ENCODE assay signal across 8 cellular contexts in genomic region chr6:158656986-158657385, GRCh38. TPM values are rescaled to one million over a fixed set of nuclear protein-coding genes. Genes with fewer than 3 reads are reported as not detected.
DNase-seq lines count a peak whose midpoint lies in the region; ATAC-seq, FAIRE-seq and TF ChIP-seq lines count a peak whose summit lies in the region.
"Not testable (repeated sequence)": the region's sequence is repeated elsewhere in the genome, so short reads cannot be mapped to it uniquely, and the experiment has no call there.

No MANE protein-coding gene starts in this region.

- H3K27ac ChIP-seq in SK-N-SH (ENCODE audit: low read depth in 2 of 2, low read length in 1 of 2): peak overlapping the region in 1 of 2 experiments; percentile 92; a peak in 1 of 4 replicates
- not testable (repeated sequence) for H3K27ac ChIP-seq in K562 (ENCODE audit: extremely low read depth, low read depth, low read length); right atrium auricular region; naive thymus-derived CD4-positive, alpha-beta T cell (ENCODE audit: low read depth, low read length); upper lobe of right lung

- peak; percentile 71 for DNase-seq in Calu3
- peak; percentile 70 for DNase-seq in LHCN-M2 (ENCODE audit: low read depth)
- not testable (repeated sequence) for DNase-seq in SK-N-SH; K562 (ENCODE audit: extremely low read depth in 1 of 4, low spot score in 3 of 4); naive thymus-derived CD4-positive, alpha-beta T cell
- peak; percentile 21 for DNase-seq in activated CD8-positive, alpha-beta memory T cell treated with anti-CD3 and anti-CD28 coated beads for 24 hours
- peak; percentile 56 for DNase-seq in right atrium auricular region (ENCODE audit: low spot score)
- DNase-seq in upper lobe of right lung: peak; percentile 66

- H3K27ac Mint-ChIP-seq in Calu3 (ENCODE audit: unreplicated experiment): peak overlapping the region; percentile 30
- peak overlapping the region in 8 of 9 donors; percentile 13 to 100 (median 68) for H3K27ac Mint-ChIP-seq in naive thymus-derived CD4-positive, alpha-beta T cell

- CTCF ChIA-PET in Calu3 (lab: Charles Lee); SK-N-SH (lab: Yijun Ruan, JAX); K562 (lab: Yijun Ruan, JAX; ENCODE audit: low intra/inter-chr PET ratio); naive thymus-derived CD4-positive, alpha-beta T cell (lab: Charles Lee): not testable (repeated sequence)

- in situ Hi-C loops in K562 (cut with MboI): not testable (repeated sequence)

- H3K9me2 ChIP-seq in SK-N-SH: not testable (repeated sequence)

- TF ChIP-seq RAD21 in SK-N-SH (IDR thresholded peaks at IDR 0.05; ENCODE audit: low read length); K562 (CRISPR knock-in tag; conservative IDR thresholded peaks at IDR 0.05 in 1 of 2, IDR thresholded peaks at IDR 0.05 in 1 of 2): not testable (repeated sequence)

- peak; percentile 72 for FAIRE-seq in K562 (lab: Jason Lieb, UNC)

- H3K36me3 Mint-ChIP-seq in Calu3 (ENCODE audit: insufficient read depth, unreplicated experiment): not testable (repeated sequence)
- H3K36me3 Mint-ChIP-seq in naive thymus-derived CD4-positive, alpha-beta T cell: peaks cover 0 to 56% (median 7%) of the 10 kb centered on the region in 5 donors

- not testable (repeated sequence) for H4K20me1 ChIP-seq in SK-N-SH (ENCODE audit: insufficient read depth); K562 (replicated peaks; ENCODE audit: control insufficient read depth, insufficient read depth, low read length)

- not testable (repeated sequence) for H3K27me3 ChIP-seq in SK-N-SH (ENCODE audit: insufficient read depth); right atrium auricular region; naive thymus-derived CD4-positive, alpha-beta T cell (ENCODE audit: control insufficient read depth in 2 of 2, insufficient read depth in 2 of 2, low read length in 2 of 2); upper lobe of right lung
- peaks cover 48 to 66% of the 10 kb centered on the region in 2 experiments for H3K27me3 ChIP-seq in K562 (ENCODE audit: control insufficient read depth in 2 of 2, insufficient read depth in 2 of 2, low read length in 2 of 2)

- H3K4me3 Mint-ChIP-seq in Calu3 (ENCODE audit: low read depth, unreplicated experiment): not testable (repeated sequence)
- peak overlapping the region in 2 of 10 donors; percentile 19 to 40 for H3K4me3 Mint-ChIP-seq in naive thymus-derived CD4-positive, alpha-beta T cell

- H3K4me3 ChIP-seq in SK-N-SH (ENCODE audit: low read depth in 2 of 2, low read length in 1 of 2); K562; right atrium auricular region; naive thymus-derived CD4-positive, alpha-beta T cell (ENCODE audit: low read length); upper lobe of right lung: not testable (repeated sequence)

- peaks cover 31% of the 10 kb centered on the region for H3K4me1 Mint-ChIP-seq in Calu3 (ENCODE audit: low read depth, unreplicated experiment)
- peaks cover 33 to 81% (median 74%) of the 10 kb centered on the region in 7 donors for H3K4me1 Mint-ChIP-seq in naive thymus-derived CD4-positive, alpha-beta T cell

- TF ChIP-seq POLR2A in K562 (conservative IDR thresholded peaks at IDR 0.05): not testable (repeated sequence)

- H3K4me1 ChIP-seq in SK-N-SH (ENCODE audit: control insufficient read depth in 1 of 2, insufficient read depth in 2 of 2, low read depth in 1 of 2, low read length in 1 of 2): peaks cover 16 to 25% of the 10 kb centered on the region in 2 experiments; a peak in 3 of 4 replicates
- not testable (repeated sequence) for H3K4me1 ChIP-seq in K562 (replicated peaks in 1 of 2; ENCODE audit: control insufficient read depth in 2 of 2, insufficient read depth in 2 of 2, low read length in 2 of 2)
- peaks cover 0 to 22% of the 10 kb centered on the region in 2 donors for H3K4me1 ChIP-seq in right atrium auricular region
- peaks cover 33 to 57% of the 10 kb centered on the region in 2 donors for H3K4me1 ChIP-seq in naive thymus-derived CD4-positive, alpha-beta T cell (ENCODE audit: control insufficient read depth in 2 of 2, insufficient read depth in 2 of 2, low read length in 2 of 2)
- H3K4me1 ChIP-seq in upper lobe of right lung: peaks cover 44% of the 10 kb centered on the region

- not testable (repeated sequence) for H3K9me1 ChIP-seq in K562 (ENCODE audit: control insufficient read depth, insufficient read depth, low read length)

- not testable (repeated sequence) for H3K9me3 Mint-ChIP-seq in Calu3 (ENCODE audit: low read depth, unreplicated experiment); naive thymus-derived CD4-positive, alpha-beta T cell

- intact Hi-C loops in Calu3 (cut with micrococcal nuclease; ENCODE audit: unreplicated experiment); K562 (cut with micrococcal nuclease); upper lobe of right lung (cut with DNase I): not testable (repeated sequence)
- intact Hi-C loops in naive thymus-derived CD4-positive, alpha-beta T cell (cut with micrococcal nuclease): loop anchor here in 1 of 2 donors (10.0 kb wide), 1 partner anchor 772 kb away; no protein-coding TSS in a partner anchor

- not testable (repeated sequence) for TF ChIP-seq CTCF in Calu3 (IDR thresholded peaks at IDR 0.05; ENCODE audit: unreplicated experiment); SK-N-SH (IDR thresholded peaks at IDR 0.05); K562 (IDR thresholded peaks at IDR 0.05 in 2 of 3, conservative IDR thresholded peaks at IDR 0.05 in 1 of 3; ENCODE audit: insufficient read depth in 2 of 3, low read depth in 1 of 3, low read length in 3 of 3); right atrium auricular region (IDR thresholded peaks at IDR 0.05); upper lobe of right lung (IDR thresholded peaks at IDR 0.05)

- H3K9me3 ChIP-seq in SK-N-SH; K562 (replicated peaks; ENCODE audit: control insufficient read depth, insufficient read depth, low read depth, low read length); right atrium auricular region; naive thymus-derived CD4-positive, alpha-beta T cell (ENCODE audit: control insufficient read depth in 2 of 3, low read length in 3 of 3); upper lobe of right lung: not testable (repeated sequence)

- peak in 1 of 2 experiments; percentile 40; a peak in 1 of 4 replicates for TF ChIP-seq EP300 in SK-N-SH (IDR thresholded peaks at IDR 0.05; ENCODE audit: borderline replicate concordance in 1 of 2, low read depth in 1 of 2, low read length in 1 of 2)
- TF ChIP-seq EP300 in K562 (IDR thresholded peaks at IDR 0.05; ENCODE audit: low read length): not testable (repeated sequence)

- WGBS in SK-N-SH (ENCODE audit: low lambda C conversion rate): 38% methylated on average over 9 of the region's 9 CpGs
- 0% methylated on average over 8 of the region's 9 CpGs for WGBS in K562 (ENCODE audit: insufficient coverage, low coverage, missing lambda C conversion rate)

- not testable (repeated sequence) for H2AFZ ChIP-seq in SK-N-SH (ENCODE audit: low read depth); K562 (ENCODE audit: low read depth, low read length)

- H3K79me2 ChIP-seq in SK-N-SH (ENCODE audit: insufficient read depth); K562 (ENCODE audit: control insufficient read depth, insufficient read depth, low read length): not testable (repeated sequence)

- H3K36me3 ChIP-seq in SK-N-SH (replicated peaks in 1 of 2; ENCODE audit: control insufficient read depth in 1 of 2, insufficient read depth in 2 of 2, low read length in 1 of 2); K562 (ENCODE audit: control insufficient read depth, insufficient read depth, low read length); right atrium auricular region; naive thymus-derived CD4-positive, alpha-beta T cell (ENCODE audit: control insufficient read depth in 2 of 3, insufficient read depth in 3 of 3, low read length in 3 of 3); upper lobe of right lung: not testable (repeated sequence)

- H3F3A ChIP-seq in SK-N-SH (replicated peaks; ENCODE audit: insufficient read depth): peaks cover 36% of the 10 kb centered on the region

- H3K9ac ChIP-seq in SK-N-SH; K562 (ENCODE audit: insufficient read depth in 1 of 2, low read depth in 2 of 2, low read length in 2 of 2): not testable (repeated sequence)

- not testable (repeated sequence) for ATAC-seq in K562; naive thymus-derived CD4-positive, alpha-beta T cell; upper lobe of right lung

- not testable (repeated sequence) for H3K4me2 ChIP-seq in SK-N-SH; K562 (ENCODE audit: insufficient read depth, low read length)

- not testable (repeated sequence) for BruUV-seq in Calu3 (replicated peaks; lab: Mats Ljungman, UMichigan); K562 (replicated peaks; lab: Mats Ljungman, UMichigan)

- POLR2A ChIA-PET in SK-N-SH (lab: Yijun Ruan, JAX); naive thymus-derived CD4-positive, alpha-beta T cell (lab: Charles Lee): not testable (repeated sequence)
- POLR2A ChIA-PET in K562 (lab: Yijun Ruan, JAX): interaction anchor here (1.7 kb wide), 1 partner anchor 13 kb away, joined by 6 read pairs; the partner anchor contains the start of gene DYNLT1

- H3K27me3 Mint-ChIP-seq in Calu3 (ENCODE audit: unreplicated experiment); naive thymus-derived CD4-positive, alpha-beta T cell: not testable (repeated sequence)

RNA-seq across cellular contexts. Expression of gene SYTL3, which starts 7.1 kb away (rescaled TPM):
- total RNA-seq in Calu3 (2022) (14.2 and 15.0 TPM in 2 replicates), LHCN-M2 (2014; rRNA removed) (9.5 and 13.8 TPM in 2 replicates), K562 (2014; rRNA removed) (0.05 and 0.61 TPM in 2 replicates), K562 (2014; rRNA removed; fragmentation: Illumina TruSeq; extraction: Trizol) (0.16 and 0.25 TPM in 2 replicates), K562 (2015; rRNA removed; fragmentation: Illumina TruSeq; extraction: Trizol) (0.11 and 0.18 TPM in 2 replicates), K562 (2021) (0.11 and 0.35 TPM in 2 replicates), right atrium auricular region (1 to 10 TPM; 4.2 to 5.6 TPM), upper lobe of right lung (8.7 TPM)
- polyA plus RNA-seq in LHCN-M2 (2012): 4.8 TPM
- polyA plus RNA-seq in SK-N-SH (2012; rRNA removed) (2.0 and 2.3 TPM in 2 replicates), K562 (2011; rRNA removed) (0.12 and 0.46 TPM in 2 replicates), K562 (2014; fragmentation: Illumina TruSeq; extraction: Trizol) (0.16 and 0.17 TPM in 2 replicates), K562 (2014; fragmentation: Nextera tagmentation; extraction: Ambion mirVana) (under 1 TPM in 1 of 2 experiments, not detected in 1; 0.06 TPM), K562 (2014; rRNA removed) (0.04 TPM in 2 replicates)
- 1.6 and 1.9 TPM in 2 replicates for polyA plus RNA-seq in SK-N-SH (2012; cell fraction: cytosol; rRNA removed)
- 3.5 and 5.0 TPM in 2 replicates for polyA plus RNA-seq in SK-N-SH (2012; cell fraction: nucleus; rRNA removed)
- 0.62 and 0.69 TPM in 2 replicates for total RNA-seq in K562 (2011; cell fraction: chromatin; rRNA removed; ENCODE audit: low replicate concordance)
- total RNA-seq in K562 (2011; cell fraction: nucleolus; rRNA removed): 0.13 and 0.50 TPM in 2 replicates
- 0.15 and 0.38 TPM in 2 replicates for total RNA-seq in K562 (2011; cell fraction: nucleoplasm; rRNA removed)
- 0.22 and 0.39 TPM in 2 replicates for polyA plus RNA-seq in K562 (2011; cell fraction: cytosol; rRNA removed)
- 0.24 and 0.38 TPM in 2 replicates for polyA plus RNA-seq in K562 (2011; cell fraction: nucleus; rRNA removed)
- polyA plus RNA-seq in K562 (2012): 0.17 and 0.35 TPM in 2 replicates
- polyA minus RNA-seq in K562 (2011; rRNA and poly(A)+ RNA removed): 0.21 and 0.39 TPM in 2 replicates
- not detected in 2 replicates for polyA minus RNA-seq in K562 (2011; cell fraction: cytosol; rRNA and poly(A)+ RNA removed)
- 0.13 and 0.33 TPM in 2 replicates for polyA minus RNA-seq in K562 (2011; cell fraction: nucleus; rRNA and poly(A)+ RNA removed)
- total RNA-seq in naive thymus-derived CD4-positive, alpha-beta T cell: 10 to 100 TPM; 25.8 to 67.0 (median 31.1) TPM
- 10 to 100 TPM; 13.4 to 27.3 TPM for polyA plus RNA-seq in naive thymus-derived CD4-positive, alpha-beta T cell

RNA-seq across cellular contexts. Expression of gene DYNLT1, which starts 12.4 kb away (rescaled TPM):
- 156 and 167 TPM in 2 replicates for total RNA-seq in Calu3 (2022)
- 90.4 and 99.8 TPM in 2 replicates for total RNA-seq in LHCN-M2 (2014; rRNA removed)
- polyA plus RNA-seq in LHCN-M2 (2012): 332 TPM
- polyA plus RNA-seq in SK-N-SH (2012; rRNA removed): 306 and 390 TPM in 2 replicates
- 392 and 450 TPM in 2 replicates for polyA plus RNA-seq in SK-N-SH (2012; cell fraction: cytosol; rRNA removed)
- 181 and 247 TPM in 2 replicates for polyA plus RNA-seq in SK-N-SH (2012; cell fraction: nucleus; rRNA removed)
- total RNA-seq in K562 (2011; cell fraction: chromatin; rRNA removed; ENCODE audit: low replicate concordance): 58.0 and 71.5 TPM in 2 replicates
- 42.2 and 43.2 TPM in 2 replicates for total RNA-seq in K562 (2011; cell fraction: nucleolus; rRNA removed)
- total RNA-seq in K562 (2011; cell fraction: nucleoplasm; rRNA removed): 65.8 and 91.8 TPM in 2 replicates
- total RNA-seq in K562 (2014; rRNA removed): 42.2 and 50.0 TPM in 2 replicates
- total RNA-seq in K562 (2014; rRNA removed; fragmentation: Illumina TruSeq; extraction: Trizol): 70.3 and 75.7 TPM in 2 replicates
- 52.8 and 57.3 TPM in 2 replicates for total RNA-seq in K562 (2015; rRNA removed; fragmentation: Illumina TruSeq; extraction: Trizol)
- total RNA-seq in K562 (2021): 98.5 and 103 TPM in 2 replicates
- polyA plus RNA-seq in K562 (2011; rRNA removed): 324 and 368 TPM in 2 replicates
- 189 and 261 TPM in 2 replicates for polyA plus RNA-seq in K562 (2011; cell fraction: cytosol; rRNA removed)
- 136 and 203 TPM in 2 replicates for polyA plus RNA-seq in K562 (2011; cell fraction: nucleus; rRNA removed)
- 107 and 174 TPM in 2 replicates for polyA plus RNA-seq in K562 (2012)
- polyA plus RNA-seq in K562 (2014; fragmentation: Illumina TruSeq; extraction: Trizol): 130 TPM in 2 replicates
- polyA plus RNA-seq in K562 (2014; fragmentation: Nextera tagmentation; extraction: Ambion mirVana): 100 to 1,000 TPM; 489 to 583 TPM
- 127 and 142 TPM in 2 replicates for polyA plus RNA-seq in K562 (2014; rRNA removed)
- polyA minus RNA-seq in K562 (2011; rRNA and poly(A)+ RNA removed): 150 and 163 TPM in 2 replicates
- polyA minus RNA-seq in K562 (2011; cell fraction: cytosol; rRNA and poly(A)+ RNA removed): 30.3 and 31.2 TPM in 2 replicates
- polyA minus RNA-seq in K562 (2011; cell fraction: nucleus; rRNA and poly(A)+ RNA removed): 17.0 and 23.3 TPM in 2 replicates
- 10 to 100 TPM; 57.3 to 91.5 TPM for total RNA-seq in right atrium auricular region
- 100 to 1,000 TPM in 2 of 5 experiments, 10 to 100 TPM in 3; 66.4 to 122 (median 75.9) TPM for total RNA-seq in naive thymus-derived CD4-positive, alpha-beta T cell
- 10 to 100 TPM; 81.6 to 95.6 TPM for polyA plus RNA-seq in naive thymus-derived CD4-positive, alpha-beta T cell
- 104 TPM for total RNA-seq in upper lobe of right lung
